Comparison of ENCODE assay signal across 29 cellular contexts in the genomic region with DNA sequence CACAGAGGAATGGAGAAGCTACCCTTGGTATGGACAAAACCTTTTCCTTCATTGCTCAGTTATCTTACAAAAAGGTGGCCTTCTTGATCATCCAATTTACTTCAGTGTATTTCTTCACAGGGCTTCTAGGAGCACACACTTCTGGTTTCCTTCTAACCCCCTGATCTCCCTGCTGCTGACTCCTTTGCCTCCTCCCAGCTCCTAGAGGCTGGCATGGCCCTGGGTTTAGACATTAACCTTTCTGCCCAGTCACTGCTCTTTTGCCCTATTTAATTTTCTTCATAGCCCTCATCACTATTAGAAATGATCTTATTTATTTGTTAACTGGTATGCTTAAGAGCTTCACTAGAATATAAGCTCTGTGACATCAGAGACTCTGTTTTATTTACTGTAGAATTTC.
"Had no signal": no experiment of that assay in that cellular context is flagged by ENCODE, and none has a peak within 500 bp of the region (broad histone marks: within the 10 kb centered on the region; RNA-seq: fewer than 3 reads in every experiment).

No MANE protein-coding gene starts in this region.

- DNase-seq: activated CD4-positive, alpha-beta T cell treated with anti-CD3 and anti-CD28 coated beads for 48 hours; activated CD4-positive, alpha-beta T cell treated with anti-CD3 and anti-CD28 coated beads, Interleukin-2, amount 50 U/mL, for 48 hours; activated CD8-positive, alpha-beta memory T cell treated with anti-CD3 and anti-CD28 coated beads for 24 hours; activated effector memory CD4-positive, alpha-beta T cell treated with Interleukin-2 at 50 U/mL for 16 hours; activated naive CD4-positive, alpha-beta T cell treated with Interleukin-2 at 50 U/mL for 16 hours; activated naive CD8-positive, alpha-beta T cell treated with anti-CD3 and anti-CD28 coated beads for 36 hours; central memory CD4-positive, alpha-beta T cell; effector CD4-positive, alpha-beta T cell; islet precursor cell; mammary epithelial cell; midbrain; naive thymus-derived CD4-positive, alpha-beta T cell; nucleus accumbens; spleen; stimulated activated CD4-positive, alpha-beta T cell treated with anti-CD3 and anti-CD28 coated beads, Interleukin-2, amount 100 ng/mL, for 48 hours; stimulated activated naive CD8-positive, alpha-beta T cell treated with anti-CD3 and anti-CD28 coated beads, Interleukin-15, Interleukin-2, amounts not matched to agents 100 U/mL and 50 U/mL, for 24 hours; T-helper 9 cell; trophoblast cell; WERI-Rb-1 had no signal

- H3K4me3 Mint-ChIP-seq: activated naive CD8-positive, alpha-beta T cell treated with anti-CD3 and anti-CD28 coated beads for 36 hours; naive thymus-derived CD4-positive, alpha-beta T cell; neural crest cell; T-helper 1 cell treated with Interleukin-12 subunit alpha and Interleukin-12 subunit beta and Interleukin-4 antibody, amounts not matched to agents 30 μg/mL and 1 μg/mL, for 36 hours had no signal

- H3K36me3 ChIP-seq: breast epithelium, right atrium auricular region, spleen, thoracic aorta, vagina, WERI-Rb-1 had no signal

- ATAC-seq: activated CD4-positive, CD25-positive, alpha-beta regulatory T cell treated with anti-CD3 and anti-CD28 coated beads, Interleukin-2, amount 50 U/mL, for 24 hours; naive thymus-derived CD4-positive, alpha-beta T cell; stimulated activated naive CD8-positive, alpha-beta T cell treated with anti-CD3 and anti-CD28 coated beads, Interleukin-15, Interleukin-2, amounts not matched to agents 100 U/mL and 50 U/mL, for 24 hours had no signal

- H3K27me3 ChIP-seq: breast epithelium, right atrium auricular region, spleen, vagina had no signal

- H3K4me3 ChIP-seq: breast epithelium, right atrium auricular region, spleen, thoracic aorta, vagina had no signal

- H3K4me1 ChIP-seq: breast epithelium had no signal

- FAIRE-seq: endometrium, frontal cortex, TTC549 had no signal

- H3K36me3 Mint-ChIP-seq: activated naive CD8-positive, alpha-beta T cell treated with anti-CD3 and anti-CD28 coated beads for 36 hours had no signal

- H3K27me3 Mint-ChIP-seq: activated naive CD8-positive, alpha-beta T cell treated with anti-CD3 and anti-CD28 coated beads for 36 hours; naive thymus-derived CD4-positive, alpha-beta T cell had no signal

- H3K27ac Mint-ChIP-seq: activated naive CD8-positive, alpha-beta T cell treated with anti-CD3 and anti-CD28 coated beads for 36 hours; naive thymus-derived CD4-positive, alpha-beta T cell; T-helper 1 cell treated with Interleukin-12 subunit alpha and Interleukin-12 subunit beta and Interleukin-4 antibody, amounts not matched to agents 30 μg/mL and 1 μg/mL, for 36 hours had no signal

- H3K9me3 ChIP-seq: breast epithelium, right atrium auricular region, spleen, thoracic aorta, vagina had no signal

- H3K9me3 Mint-ChIP-seq: activated naive CD8-positive, alpha-beta T cell treated with anti-CD3 and anti-CD28 coated beads for 36 hours; naive thymus-derived CD4-positive, alpha-beta T cell; neural crest cell; T-helper 1 cell treated with Interleukin-12 subunit alpha and Interleukin-12 subunit beta and Interleukin-4 antibody, amounts not matched to agents 30 μg/mL and 1 μg/mL, for 36 hours had no signal

- H3K27ac ChIP-seq: breast epithelium, right atrium auricular region, spleen, thoracic aorta, vagina, WERI-Rb-1 had no signal
